Comparison of ENCODE assay signal across 31 cellular contexts in genomic region chr4:148653681-148654080, GRCh38.
"Had no signal": no experiment of that assay in that cellular context is flagged by ENCODE, and none has a peak within 500 bp of the region (broad histone marks: within the 10 kb centered on the region; RNA-seq: fewer than 3 reads in every experiment).

No MANE protein-coding gene starts in this region.

- FAIRE-seq: RCC 7860 had no signal

- H3K9me3 ChIP-seq: ascending aorta, SJCRH30 had no signal

- H3K4me2 ChIP-seq: PC-9 had no signal

- H3K27me3 ChIP-seq: ascending aorta, cardiac muscle cell, SJCRH30 had no signal

- H3K27ac Mint-ChIP-seq: activated CD4-positive, alpha-beta memory T cell treated with anti-CD3 and anti-CD28 coated beads, Interleukin-2, amount 10 ng/mL, durations not matched to agents 7 days and 5 days; activated CD8-positive, alpha-beta memory T cell treated with anti-CD3 and anti-CD28 coated beads, Interleukin-2, amount 10 ng/mL, durations not matched to agents 7 days and 5 days; activated naive CD8-positive, alpha-beta T cell treated with anti-CD3 and anti-CD28 coated beads for 36 hours had no signal

- H3K36me3 ChIP-seq: ascending aorta, cardiac muscle cell, SJCRH30, WERI-Rb-1 had no signal

- H3K9me3 Mint-ChIP-seq: activated CD4-positive, alpha-beta memory T cell treated with anti-CD3 and anti-CD28 coated beads, Interleukin-2, amount 10 ng/mL, durations not matched to agents 7 days and 5 days; activated naive CD8-positive, alpha-beta T cell treated with anti-CD3 and anti-CD28 coated beads for 36 hours had no signal

- H3K4me1 Mint-ChIP-seq: activated CD8-positive, alpha-beta memory T cell treated with anti-CD3 and anti-CD28 coated beads, Interleukin-2, amount 10 ng/mL, durations not matched to agents 7 days and 5 days had no signal

- H3K27ac ChIP-seq: ascending aorta, cardiac muscle cell, PC-9, RWPE1, SJCRH30, SK-N-MC, WERI-Rb-1 had no signal

- H3K36me3 Mint-ChIP-seq: activated CD8-positive, alpha-beta memory T cell treated with anti-CD3 and anti-CD28 coated beads, Interleukin-2, amount 10 ng/mL, durations not matched to agents 7 days and 5 days; activated naive CD8-positive, alpha-beta T cell treated with anti-CD3 and anti-CD28 coated beads for 36 hours had no signal

- H3K4me3 ChIP-seq: ascending aorta, cardiac muscle cell, PC-9, SJCRH30, SK-N-MC had no signal

- H3K4me1 ChIP-seq: ascending aorta, SJCRH30 had no signal

- H3K27me3 Mint-ChIP-seq: activated CD4-positive, alpha-beta memory T cell treated with anti-CD3 and anti-CD28 coated beads, Interleukin-2, amount 10 ng/mL, durations not matched to agents 7 days and 5 days; activated CD8-positive, alpha-beta memory T cell treated with anti-CD3 and anti-CD28 coated beads, Interleukin-2, amount 10 ng/mL, durations not matched to agents 7 days and 5 days; activated naive CD8-positive, alpha-beta T cell treated with anti-CD3 and anti-CD28 coated beads for 36 hours had no signal

- H3K4me3 Mint-ChIP-seq: activated CD4-positive, alpha-beta memory T cell treated with anti-CD3 and anti-CD28 coated beads, Interleukin-2, amount 10 ng/mL, durations not matched to agents 7 days and 5 days; activated CD8-positive, alpha-beta memory T cell treated with anti-CD3 and anti-CD28 coated beads, Interleukin-2, amount 10 ng/mL, durations not matched to agents 7 days and 5 days; activated naive CD8-positive, alpha-beta T cell treated with anti-CD3 and anti-CD28 coated beads for 36 hours had no signal

- DNase-seq: activated CD4-positive, alpha-beta memory T cell treated with anti-CD3 and anti-CD28 coated beads, Interleukin-2, amount 10 ng/mL, durations not matched to agents 7 days and 5 days; activated CD4-positive, alpha-beta T cell treated with anti-CD3 and anti-CD28 coated beads for 1 hour; activated CD4-positive, alpha-beta T cell treated with anti-CD3 and anti-CD28 coated beads for 48 hours; activated CD4-positive, CD25-positive, alpha-beta regulatory T cell; activated CD8-positive, alpha-beta memory T cell treated with anti-CD3 and anti-CD28 coated beads for 24 hours; activated CD8-positive, alpha-beta memory T cell treated with anti-CD3 and anti-CD28 coated beads, Interleukin-2, amount 10 ng/mL, durations not matched to agents 7 days and 5 days; activated CD8-positive, alpha-beta memory T cell treated with anti-CD3 and anti-CD28 coated beads, Interleukin-2, amount 50 U/mL, for 48 hours; activated effector memory CD4-positive, alpha-beta T cell treated with anti-CD3 and anti-CD28 coated beads, Interleukin-2, amount 50 U/mL, for 16 hours; activated naive CD4-positive, alpha-beta T cell; activated naive CD4-positive, alpha-beta T cell treated with anti-CD3 and anti-CD28 coated beads, Interleukin-2, amount 50 U/mL, for 16 hours; activated naive CD8-positive, alpha-beta T cell treated with anti-CD3 and anti-CD28 coated beads for 36 hours; activated T-cell treated with anti-CD3 and anti-CD28 coated beads, Interleukin-2, amount 50 U/mL, for 48 hours; amygdala; KG1; NCI-H1105; NCI-H1436; NCI-H1694; NCI-H1930; NCI-H2081 treated with DMSO at 0.1 percent for 48 hours; NCI-H345; NCI-H524 treated with DMSO at 0.1 percent for 48 hours; NK-92 treated with Interleukin-12 subunit alpha and Interleukin-12 subunit beta, amount 100 ng/mL, for 24 hours; PC-9; SJCRH30; T1000; WERI-Rb-1 had no signal
